1 cellular context compared by ENCODE assay signal in the genomic region with DNA sequence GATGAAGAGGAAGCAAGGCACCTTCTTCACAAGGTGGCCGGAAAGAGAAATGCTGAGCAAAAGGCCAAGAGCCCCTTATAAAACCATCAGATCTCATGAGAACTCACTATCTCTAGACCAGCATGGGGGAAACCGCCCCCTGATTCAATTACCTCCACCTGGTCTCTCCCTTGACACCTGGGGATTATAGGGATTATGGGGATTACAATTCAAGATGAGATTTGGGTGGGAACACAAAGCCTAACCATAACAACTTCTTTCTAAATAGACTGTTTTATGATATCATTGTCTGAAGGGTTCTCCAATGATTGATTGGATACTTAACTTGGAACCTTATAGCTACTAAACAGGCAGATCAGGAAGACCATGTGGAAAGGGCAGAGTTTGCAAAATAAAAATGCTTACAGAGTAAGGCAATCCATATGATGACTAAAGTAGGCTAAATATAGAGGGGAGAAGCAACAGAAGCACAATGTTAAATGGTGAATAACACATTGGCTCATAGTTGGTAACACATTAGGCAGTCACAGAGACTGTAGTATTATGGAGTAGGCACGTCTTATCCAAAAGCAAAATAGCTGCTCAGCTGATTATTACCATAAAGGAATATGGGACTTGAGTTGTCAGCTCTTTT.
TF ChIP-seq lines count a peak whose summit lies in the region.

No MANE protein-coding gene starts in this region.

TF ChIP-seq in GM23338, 12 proteins besides CTCF, POLR2A, EP300 and RAD21:
- TF ChIP-seq, protein P1, sequence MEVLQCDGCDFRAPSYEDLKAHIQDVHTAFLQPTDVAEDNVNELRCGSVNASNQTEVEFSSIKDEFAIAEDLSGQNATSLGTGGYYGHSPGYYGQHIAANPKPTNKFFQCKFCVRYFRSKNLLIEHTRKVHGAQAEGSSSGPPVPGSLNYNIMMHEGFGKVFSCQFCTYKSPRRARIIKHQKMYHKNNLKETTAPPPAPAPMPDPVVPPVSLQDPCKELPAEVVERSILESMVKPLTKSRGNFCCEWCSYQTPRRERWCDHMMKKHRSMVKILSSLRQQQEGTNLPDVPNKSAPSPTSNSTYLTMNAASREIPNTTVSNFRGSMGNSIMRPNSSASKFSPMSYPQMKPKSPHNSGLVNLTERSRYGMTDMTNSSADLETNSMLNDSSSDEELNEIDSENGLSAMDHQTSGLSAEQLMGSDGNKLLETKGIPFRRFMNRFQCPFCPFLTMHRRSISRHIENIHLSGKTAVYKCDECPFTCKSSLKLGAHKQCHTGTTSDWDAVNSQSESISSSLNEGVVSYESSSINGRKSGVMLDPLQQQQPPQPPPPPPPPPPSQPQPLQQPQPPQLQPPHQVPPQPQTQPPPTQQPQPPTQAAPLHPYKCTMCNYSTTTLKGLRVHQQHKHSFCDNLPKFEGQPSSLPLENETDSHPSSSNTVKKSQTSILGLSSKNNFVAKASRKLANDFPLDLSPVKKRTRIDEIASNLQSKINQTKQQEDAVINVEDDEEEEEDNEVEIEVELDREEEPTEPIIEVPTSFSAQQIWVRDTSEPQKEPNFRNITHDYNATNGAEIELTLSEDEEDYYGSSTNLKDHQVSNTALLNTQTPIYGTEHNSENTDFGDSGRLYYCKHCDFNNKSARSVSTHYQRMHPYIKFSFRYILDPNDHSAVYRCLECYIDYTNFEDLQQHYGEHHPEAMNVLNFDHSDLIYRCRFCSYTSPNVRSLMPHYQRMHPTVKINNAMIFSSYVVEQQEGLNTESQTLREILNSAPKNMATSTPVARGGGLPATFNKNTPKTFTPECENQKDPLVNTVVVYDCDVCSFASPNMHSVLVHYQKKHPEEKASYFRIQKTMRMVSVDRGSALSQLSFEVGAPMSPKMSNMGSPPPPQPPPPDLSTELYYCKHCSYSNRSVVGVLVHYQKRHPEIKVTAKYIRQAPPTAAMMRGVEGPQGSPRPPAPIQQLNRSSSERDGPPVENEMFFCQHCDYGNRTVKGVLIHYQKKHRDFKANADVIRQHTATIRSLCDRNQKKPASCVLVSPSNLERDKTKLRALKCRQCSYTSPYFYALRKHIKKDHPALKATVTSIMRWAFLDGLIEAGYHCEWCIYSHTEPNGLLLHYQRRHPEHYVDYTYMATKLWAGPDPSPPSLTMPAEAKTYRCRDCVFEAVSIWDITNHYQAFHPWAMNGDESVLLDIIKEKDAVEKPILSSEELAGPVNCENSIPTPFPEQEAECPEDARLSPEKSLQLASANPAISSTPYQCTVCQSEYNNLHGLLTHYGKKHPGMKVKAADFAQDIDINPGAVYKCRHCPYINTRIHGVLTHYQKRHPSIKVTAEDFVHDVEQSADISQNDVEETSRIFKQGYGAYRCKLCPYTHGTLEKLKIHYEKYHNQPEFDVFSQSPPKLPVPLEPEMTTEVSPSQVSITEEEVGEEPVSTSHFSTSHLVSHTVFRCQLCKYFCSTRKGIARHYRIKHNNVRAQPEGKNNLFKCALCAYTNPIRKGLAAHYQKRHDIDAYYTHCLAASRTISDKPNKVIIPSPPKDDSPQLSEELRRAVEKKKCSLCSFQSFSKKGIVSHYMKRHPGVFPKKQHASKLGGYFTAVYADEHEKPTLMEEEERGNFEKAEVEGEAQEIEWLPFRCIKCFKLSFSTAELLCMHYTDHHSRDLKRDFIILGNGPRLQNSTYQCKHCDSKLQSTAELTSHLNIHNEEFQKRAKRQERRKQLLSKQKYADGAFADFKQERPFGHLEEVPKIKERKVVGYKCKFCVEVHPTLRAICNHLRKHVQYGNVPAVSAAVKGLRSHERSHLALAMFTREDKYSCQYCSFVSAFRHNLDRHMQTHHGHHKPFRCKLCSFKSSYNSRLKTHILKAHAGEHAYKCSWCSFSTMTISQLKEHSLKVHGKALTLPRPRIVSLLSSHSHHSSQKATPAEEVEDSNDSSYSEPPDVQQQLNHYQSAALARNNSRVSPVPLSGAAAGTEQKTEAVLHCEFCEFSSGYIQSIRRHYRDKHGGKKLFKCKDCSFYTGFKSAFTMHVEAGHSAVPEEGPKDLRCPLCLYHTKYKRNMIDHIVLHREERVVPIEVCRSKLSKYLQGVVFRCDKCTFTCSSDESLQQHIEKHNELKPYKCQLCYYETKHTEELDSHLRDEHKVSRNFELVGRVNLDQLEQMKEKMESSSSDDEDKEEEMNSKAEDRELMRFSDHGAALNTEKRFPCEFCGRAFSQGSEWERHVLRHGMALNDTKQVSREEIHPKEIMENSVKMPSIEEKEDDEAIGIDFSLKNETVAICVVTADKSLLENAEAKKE (CRISPR knock-in tag; IDR thresholded peaks at IDR 0.05), result no peak
- TF ChIP-seq CREB1 (CRISPR knock-in tag; IDR thresholded peaks at IDR 0.05; ENCODE audit: low read depth), result no peak
- TF ChIP-seq STAT1 (IDR thresholded peaks at IDR 0.05; ENCODE audit: unreplicated experiment), result no peak
- no peak for TF ChIP-seq EZH2phosphoT487 (IDR thresholded peaks at IDR 0.05; ENCODE audit: unreplicated experiment)
- no peak for TF ChIP-seq ZNF114 (CRISPR knock-in tag; IDR thresholded peaks at IDR 0.05)
- no peak for TF ChIP-seq NANOG (IDR thresholded peaks at IDR 0.05; ENCODE audit: borderline replicate concordance)
- TF ChIP-seq ZNF331 (CRISPR knock-in tag; IDR thresholded peaks at IDR 0.05; ENCODE audit: low read depth), result no peak
- TF ChIP-seq, protein P2, sequence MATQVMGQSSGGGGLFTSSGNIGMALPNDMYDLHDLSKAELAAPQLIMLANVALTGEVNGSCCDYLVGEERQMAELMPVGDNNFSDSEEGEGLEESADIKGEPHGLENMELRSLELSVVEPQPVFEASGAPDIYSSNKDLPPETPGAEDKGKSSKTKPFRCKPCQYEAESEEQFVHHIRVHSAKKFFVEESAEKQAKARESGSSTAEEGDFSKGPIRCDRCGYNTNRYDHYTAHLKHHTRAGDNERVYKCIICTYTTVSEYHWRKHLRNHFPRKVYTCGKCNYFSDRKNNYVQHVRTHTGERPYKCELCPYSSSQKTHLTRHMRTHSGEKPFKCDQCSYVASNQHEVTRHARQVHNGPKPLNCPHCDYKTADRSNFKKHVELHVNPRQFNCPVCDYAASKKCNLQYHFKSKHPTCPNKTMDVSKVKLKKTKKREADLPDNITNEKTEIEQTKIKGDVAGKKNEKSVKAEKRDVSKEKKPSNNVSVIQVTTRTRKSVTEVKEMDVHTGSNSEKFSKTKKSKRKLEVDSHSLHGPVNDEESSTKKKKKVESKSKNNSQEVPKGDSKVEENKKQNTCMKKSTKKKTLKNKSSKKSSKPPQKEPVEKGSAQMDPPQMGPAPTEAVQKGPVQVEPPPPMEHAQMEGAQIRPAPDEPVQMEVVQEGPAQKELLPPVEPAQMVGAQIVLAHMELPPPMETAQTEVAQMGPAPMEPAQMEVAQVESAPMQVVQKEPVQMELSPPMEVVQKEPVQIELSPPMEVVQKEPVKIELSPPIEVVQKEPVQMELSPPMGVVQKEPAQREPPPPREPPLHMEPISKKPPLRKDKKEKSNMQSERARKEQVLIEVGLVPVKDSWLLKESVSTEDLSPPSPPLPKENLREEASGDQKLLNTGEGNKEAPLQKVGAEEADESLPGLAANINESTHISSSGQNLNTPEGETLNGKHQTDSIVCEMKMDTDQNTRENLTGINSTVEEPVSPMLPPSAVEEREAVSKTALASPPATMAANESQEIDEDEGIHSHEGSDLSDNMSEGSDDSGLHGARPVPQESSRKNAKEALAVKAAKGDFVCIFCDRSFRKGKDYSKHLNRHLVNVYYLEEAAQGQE (IDR thresholded peaks at IDR 0.05; ENCODE audit: unreplicated experiment), result no peak
- TF ChIP-seq POLR2AphosphoS5 (IDR thresholded peaks at IDR 0.05; ENCODE audit: low read depth), result no peak
